ENCODE assay signal across 1 cellular context in genomic region chr20:9311132-9311531, GRCh38.
A peak's percentile ranks its signal among the peaks of the same experiment; 100 is the strongest.
TF ChIP-seq lines count a peak whose summit lies in the region.

No MANE protein-coding gene starts in this region.

TF ChIP-seq in IMR-90, 13 proteins besides CTCF, POLR2A, EP300 and RAD21:
- TF ChIP-seq USF2 (IDR thresholded peaks at IDR 0.05; ENCODE audit: low read depth, low read length) (no peak), CEBPB (IDR thresholded peaks at IDR 0.05; ENCODE audit: low read depth, low read length) (peak; percentile 82), BHLHE40 (IDR thresholded peaks at IDR 0.05; ENCODE audit: low read depth, low read length) (no peak), MAZ (IDR thresholded peaks at IDR 0.05; ENCODE audit: borderline replicate concordance, low read depth, low read length) (no peak), MXI1 (IDR thresholded peaks at IDR 0.05; ENCODE audit: borderline replicate concordance, low read depth, low read length) (no peak), CHD1 (IDR thresholded peaks at IDR 0.05; ENCODE audit: low read depth, low read length) (no peak)
TF ChIP-seq in IMR-90: peak in this region for 1.
